In genomic region chr5:7208911-7209310, GRCh38 we compare ENCODE assay signal across 16 cellular contexts.
DNase-seq lines count a peak whose midpoint lies in the region; ATAC-seq lines count a peak whose summit lies in the region.
"Had no signal": no experiment of that assay in that cellular context is flagged by ENCODE, and none has a peak within 500 bp of the region (broad histone marks: within the 10 kb centered on the region; RNA-seq: fewer than 3 reads in every experiment).

No MANE protein-coding gene starts in this region.

- H3K79me1 ChIP-seq in neuronal stem cell (ENCODE audit: low read depth, low read length), result no peaks in the 10 kb centered on the region

- no peak overlapping the region for H3K4me2 ChIP-seq in neuronal stem cell (ENCODE audit: insufficient read depth, low read length, poor library complexity, severe bottlenecking)

- no peak overlapping the region for H3K9ac ChIP-seq in neuronal stem cell (ENCODE audit: low read depth, low read length, poor library complexity)

- no peak overlapping the region for H4K91ac ChIP-seq in neuronal stem cell (ENCODE audit: low read depth, low read length, poor library complexity)

- no peak overlapping the region for H2BK15ac ChIP-seq in neuronal stem cell (ENCODE audit: low read length)

- H2BK5ac ChIP-seq in neuronal stem cell (ENCODE audit: low read length), result no peak overlapping the region

- H3K36me3 ChIP-seq in neuronal stem cell (replicated peaks in 1 of 2; ENCODE audit: control insufficient read depth in 2 of 2, insufficient read depth in 2 of 2, low read length in 2 of 2), result no peaks in the 10 kb centered on the region
- H3K36me3 ChIP-seq: lower lobe of right lung, vagina had no signal

- no peaks in the 10 kb centered on the region for H3K27me3 ChIP-seq in neuronal stem cell (ENCODE audit: control insufficient read depth in 3 of 3, insufficient read depth in 3 of 3, low read depth in 1 of 3, low read length in 3 of 3)
- H3K27me3 ChIP-seq: vagina had no signal

- H4K8ac ChIP-seq in neuronal stem cell (ENCODE audit: low read depth, low read length), result no peak overlapping the region

- H3K4me3 ChIP-seq in neuronal stem cell (ENCODE audit: low read length in 2 of 2), result no peak overlapping the region
- H3K4me3 ChIP-seq: lower lobe of right lung, vagina had no signal

- H2AK5ac ChIP-seq in neuronal stem cell (ENCODE audit: low read depth, low read length), result no peak overlapping the region

- no peak overlapping the region for H3K4ac ChIP-seq in neuronal stem cell (ENCODE audit: low read length)

- H3K23ac ChIP-seq in neuronal stem cell (ENCODE audit: low read depth, low read length, poor library complexity), result no peak overlapping the region

- H3K4me1 ChIP-seq in neuronal stem cell (ENCODE audit: control insufficient read depth in 2 of 2, insufficient read depth in 1 of 2, low read depth in 1 of 2, low read length in 2 of 2), result no peaks in the 10 kb centered on the region
- H3K4me1 ChIP-seq: lower lobe of right lung, vagina had no signal

- H2BK120ac ChIP-seq in neuronal stem cell (ENCODE audit: low read depth, low read length), result no peak overlapping the region

- no peak overlapping the region for H3K18ac ChIP-seq in neuronal stem cell (ENCODE audit: low read length)

- H3K9me3 ChIP-seq in neuronal stem cell (replicated peaks in 1 of 2; ENCODE audit: control insufficient read depth in 2 of 2, insufficient read depth in 1 of 2, low read depth in 1 of 2, low read length in 2 of 2), result no peaks in the 10 kb centered on the region
- H3K9me3 ChIP-seq: lower lobe of right lung, vagina had no signal

- H3K14ac ChIP-seq in neuronal stem cell (ENCODE audit: low read length), result no peak overlapping the region

- H2AFZ ChIP-seq in neuronal stem cell (ENCODE audit: low read length), result peak overlapping the region; percentile 13

- no peak overlapping the region for H3K27ac ChIP-seq in neuronal stem cell (replicated peaks; ENCODE audit: low read length)
- H3K27ac ChIP-seq: lower lobe of right lung, vagina had no signal

- DNase-seq in DMS153 (lab: John Stamatoyannopoulos, UW) (peak; percentile 94), NCI-H1436 treated with DMSO at 0.1 percent for 48 hours (lab: John Stamatoyannopoulos, UW) (peak; percentile 94), NCI-H774 (lab: John Stamatoyannopoulos, UW) (peak; percentile 93), neuronal stem cell (ENCODE audit: low spot score) (no peak), NCI-H1694 treated with DMSO at 0.1 percent for 48 hours (lab: John Stamatoyannopoulos, UW) (no peak), mucosa of gallbladder (ENCODE audit: low spot score) (no peak)
- no peak for DNase-seq in activated CD4-positive, alpha-beta T cell treated with anti-CD3 and anti-CD28 coated beads, Interleukin-2, amount 50 U/mL, for 4 hours
- DNase-seq: ACHN; CD4-positive, alpha-beta T cell; lower lobe of right lung; naive B cell; NCI-H446; posterior cingulate gyrus; T1000 had no signal

- no peak for ATAC-seq in HG02852 (IDR thresholded peaks at IDR 0.05; ENCODE audit: unreplicated experiment)

- WGBS in neuronal stem cell (ENCODE audit: extremely low coverage in 2 of 2, insufficient read length in 2 of 2, insufficient replicate concordance in 1 of 2), 2 donors, result no CpG with 5 or more reads among the region's 5 CpGs

- no peak overlapping the region for H2BK12ac ChIP-seq in neuronal stem cell (ENCODE audit: low read length)

Comparison
In these comparisons a context has a peak if more than half of its experiments do, and no peak if none do; other contexts are left out.
1. DNase-seq: peak in DMS153 (single experiment), NCI-H1436 treated with DMSO at 0.1 percent for 48 hours (single experiment) and NCI-H774 (single experiment); none in neuronal stem cell (single experiment), NCI-H1694 treated with DMSO at 0.1 percent for 48 hours (single experiment), mucosa of gallbladder (single experiment) and activated CD4-positive, alpha-beta T cell treated with anti-CD3 and anti-CD28 coated beads, Interleukin-2, amount 50 U/mL, for 4 hours (0 of 2).